22 cellular contexts compared by ENCODE assay signal in genomic region chr1:247385283-247385682, GRCh38. TPM values are rescaled to one million over a fixed set of nuclear protein-coding genes. Genes with fewer than 3 reads are reported as not detected.
DNase-seq lines count a peak whose midpoint lies in the region; ATAC-seq lines count a peak whose summit lies in the region.
"Had no signal": no experiment of that assay in that cellular context is flagged by ENCODE, and none has a peak within 500 bp of the region (broad histone marks: within the 10 kb centered on the region; RNA-seq: fewer than 3 reads in every experiment).

No MANE protein-coding gene starts in this region.

- H3K4me3 Mint-ChIP-seq in activated T-cell treated with anti-CD3 and anti-CD28 coated beads, Interleukin-2, amount 50 U/mL, for 72 hours, result peak overlapping the region; percentile 12 to 54
- H3K4me3 Mint-ChIP-seq in activated T-helper 17 cell treated with anti-CD3 and anti-CD28 coated beads, Interleukin-2, amount 50 U/mL, for 72 hours, result peak overlapping the region; percentile 5
- H3K4me3 Mint-ChIP-seq: activated CD4-positive, alpha-beta T cell treated with anti-CD3 and anti-CD28 coated beads, Interleukin-2, amount 10 ng/mL, durations not matched to agents 7 days and 5 days; activated naive CD8-positive, alpha-beta T cell treated with anti-CD3 and anti-CD28 coated beads for 36 hours; CD4-positive, alpha-beta memory T cell had no signal

- H3K9me3 Mint-ChIP-seq in activated T-cell treated with anti-CD3 and anti-CD28 coated beads, Interleukin-2, amount 50 U/mL, for 72 hours, result peaks cover 7% of the 10 kb centered on the region in 2 donors
- no peaks in the 10 kb centered on the region for H3K9me3 Mint-ChIP-seq in activated T-helper 17 cell treated with anti-CD3 and anti-CD28 coated beads, Interleukin-2, amount 50 U/mL, for 72 hours
- H3K9me3 Mint-ChIP-seq: CD4-positive, alpha-beta memory T cell had no signal

- H3K27ac Mint-ChIP-seq in activated T-cell treated with anti-CD3 and anti-CD28 coated beads, Interleukin-2, amount 50 U/mL, for 72 hours, result peak overlapping the region; percentile 36
- H3K27ac Mint-ChIP-seq in activated T-helper 17 cell treated with anti-CD3 and anti-CD28 coated beads, Interleukin-2, amount 50 U/mL, for 72 hours, result peak overlapping the region; percentile 13
- H3K27ac Mint-ChIP-seq: activated CD4-positive, alpha-beta T cell treated with anti-CD3 and anti-CD28 coated beads, Interleukin-2, amount 10 ng/mL, durations not matched to agents 7 days and 5 days; activated naive CD8-positive, alpha-beta T cell treated with anti-CD3 and anti-CD28 coated beads for 36 hours; CD4-positive, alpha-beta memory T cell had no signal

- DNase-seq in activated T-cell treated with anti-CD3 and anti-CD28 coated beads, Interleukin-2, amount 50 U/mL, for 72 hours, result no peak
- DNase-seq in activated T-cell treated with anti-CD3 and anti-CD28 coated beads for 4 hours (no peak), iris pigment epithelial cell (ENCODE audit: low read depth) (peak; percentile 12), amygdala (lab: John Stamatoyannopoulos, UW) (no peak), NCI-H2081 (lab: John Stamatoyannopoulos, UW) (no peak), LoVo (ENCODE audit: low spot score) (no peak)
- DNase-seq: activated CD4-positive, alpha-beta T cell treated with anti-CD3 and anti-CD28 coated beads, Interleukin-2, amount 10 ng/mL, durations not matched to agents 7 days and 5 days; activated naive CD8-positive, alpha-beta T cell treated with anti-CD3 and anti-CD28 coated beads for 36 hours; CD4-positive, alpha-beta memory T cell; EL; left cardiac atrium; NCI-H1436 treated with DMSO at 0.1 percent for 48 hours; occipital lobe; PC-9; stimulated activated CD4-positive, alpha-beta T cell treated with anti-CD3 and anti-CD28 coated beads, Interleukin-4, amount 100 ng/mL, for 24 hours; stimulated activated CD8-positive, alpha-beta memory T cell treated with anti-CD3 and anti-CD28 coated beads, Interleukin-4, amount 100 ng/mL, for 48 hours; transverse colon had no signal

- H3K36me3 Mint-ChIP-seq in activated T-cell treated with anti-CD3 and anti-CD28 coated beads, Interleukin-2, amount 50 U/mL, for 72 hours (ENCODE audit: insufficient read depth in 2 of 2), result peaks cover 0 to 7% of the 10 kb centered on the region in 2 donors
- no peaks in the 10 kb centered on the region for H3K36me3 Mint-ChIP-seq in activated T-helper 17 cell treated with anti-CD3 and anti-CD28 coated beads, Interleukin-2, amount 50 U/mL, for 72 hours (ENCODE audit: low read depth)
- H3K36me3 Mint-ChIP-seq: CD4-positive, alpha-beta memory T cell had no signal

- peaks cover 24% of the 10 kb centered on the region for H3K27me3 Mint-ChIP-seq in activated T-cell treated with anti-CD3 and anti-CD28 coated beads, Interleukin-2, amount 50 U/mL, for 72 hours (ENCODE audit: low read depth)
- peaks cover 7% of the 10 kb centered on the region for H3K27me3 Mint-ChIP-seq in activated T-helper 17 cell treated with anti-CD3 and anti-CD28 coated beads, Interleukin-2, amount 50 U/mL, for 72 hours
- H3K27me3 Mint-ChIP-seq: CD4-positive, alpha-beta memory T cell had no signal

- peak; percentile 20 to 30 for ATAC-seq in activated T-cell treated with anti-CD3 and anti-CD28 coated beads, Interleukin-2, amount 50 U/mL, for 72 hours (replicated peaks in 1 of 2)
- ATAC-seq in activated T-helper 17 cell treated with anti-CD3 and anti-CD28 coated beads, Interleukin-2, amount 50 U/mL, for 72 hours (replicated peaks), result peak; percentile 1
- ATAC-seq in GM21390 (IDR thresholded peaks at IDR 0.05; ENCODE audit: unreplicated experiment), result no peak
- ATAC-seq: A549, K562, left cardiac atrium had no signal

- peaks cover 33% of the 10 kb centered on the region for H3K4me1 Mint-ChIP-seq in activated T-cell treated with anti-CD3 and anti-CD28 coated beads, Interleukin-2, amount 50 U/mL, for 72 hours (ENCODE audit: low read depth)
- peaks cover 19% of the 10 kb centered on the region for H3K4me1 Mint-ChIP-seq in activated T-helper 17 cell treated with anti-CD3 and anti-CD28 coated beads, Interleukin-2, amount 50 U/mL, for 72 hours

RNA-seq across cellular contexts. Expression of gene NLRP3, which starts 30.7 kb away (rescaled TPM):
- under 1 TPM; 0.38 to 0.63 TPM for total RNA-seq in activated T-cell treated with anti-CD3 and anti-CD28 coated beads, Interleukin-2, amount 50 U/mL, for 72 hours
- 1 to 10 TPM in 1 of 2 donors, under 1 TPM in 1; 0.50 to 6.6 TPM for total RNA-seq in activated T-helper 17 cell treated with anti-CD3 and anti-CD28 coated beads, Interleukin-2, amount 50 U/mL, for 72 hours
- total RNA-seq: K562, NCI-H460, PC-9 had no signal

RNA-seq across cellular contexts. Expression of gene ZNF496, which starts 53.6 kb away (rescaled TPM):
- 10 to 100 TPM; 29.7 to 32.9 TPM for total RNA-seq in activated T-cell treated with anti-CD3 and anti-CD28 coated beads, Interleukin-2, amount 50 U/mL, for 72 hours
- total RNA-seq in activated T-helper 17 cell treated with anti-CD3 and anti-CD28 coated beads, Interleukin-2, amount 50 U/mL, for 72 hours, result 1 to 10 TPM; 2.0 to 4.3 TPM

Comparison
In these comparisons a context has a peak if more than half of its experiments do, and no peak if none do; other contexts are left out.
1. RNA of gene ZNF496, which starts 53.6 kb away (total RNA-seq): 29.7 to 32.9 TPM in activated T-cell treated with anti-CD3 and anti-CD28 coated beads, Interleukin-2, amount 50 U/mL, for 72 hours; 2.0 to 4.3 TPM in activated T-helper 17 cell treated with anti-CD3 and anti-CD28 coated beads, Interleukin-2, amount 50 U/mL, for 72 hours; every median in the first group is over 4 times any median in the second.